In the genomic region with DNA sequence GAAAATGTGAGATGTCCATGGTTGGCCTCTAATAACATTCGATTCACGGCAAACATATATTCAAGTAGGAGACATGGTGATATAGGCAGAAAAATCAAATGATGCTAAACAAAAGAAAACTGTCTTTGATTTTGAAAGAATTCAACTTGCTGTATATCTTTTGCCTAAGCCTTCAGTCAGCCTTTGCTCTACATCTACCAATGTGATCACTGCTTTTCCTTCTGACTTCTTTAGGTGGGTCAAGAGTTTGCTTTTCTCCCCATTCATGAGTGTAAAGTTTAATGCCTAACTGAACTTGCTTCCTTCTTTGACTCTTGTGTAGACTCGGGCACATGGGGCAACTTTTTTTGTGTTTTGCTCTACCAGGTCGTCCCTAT, we compare ENCODE assay signal across 8 cellular contexts. TPM values are rescaled to one million over a fixed set of nuclear protein-coding genes. Genes with fewer than 3 reads are reported as not detected.
DNase-seq lines count a peak whose midpoint lies in the region; ATAC-seq, FAIRE-seq and TF ChIP-seq lines count a peak whose summit lies in the region.

No MANE protein-coding gene starts in this region.

- H3K27me3 Mint-ChIP-seq in Caco-2 (ENCODE audit: insufficient read depth, unreplicated experiment) = no peaks in the 10 kb centered on the region
- peaks cover 0 to 1% of the 10 kb centered on the region in 2 donors for H3K27me3 Mint-ChIP-seq in CD8-positive, alpha-beta memory T cell

- H3K4me1 Mint-ChIP-seq in Caco-2 (ENCODE audit: low read depth, unreplicated experiment) = no peaks in the 10 kb centered on the region
- H3K4me1 Mint-ChIP-seq in CD8-positive, alpha-beta memory T cell = peaks cover 9 to 11% (median 10%) of the 10 kb centered on the region in 3 donors

- no peak overlapping the region for H3K27ac Mint-ChIP-seq in Caco-2 (ENCODE audit: unreplicated experiment)
- H3K27ac Mint-ChIP-seq in CD8-positive, alpha-beta memory T cell = no peak overlapping the region

- TF ChIP-seq CTCF in Caco-2 (IDR thresholded peaks at IDR 0.05; ENCODE audit: insufficient read depth in 1 of 2, low read depth in 1 of 2, low read length in 1 of 2, severe bottlenecking in 1 of 2, unreplicated experiment in 1 of 2) (no peak), bronchial epithelial cell (IDR thresholded peaks at IDR 0.05; ENCODE audit: insufficient read depth, low read length, severe bottlenecking) (no peak)

- no peaks in the 10 kb centered on the region; the same call in 1 of the 2 replicates for H3K4me1 ChIP-seq in Caco-2
- H3K4me1 ChIP-seq in neuron (ENCODE audit: insufficient read depth, low read length) = peaks cover 17% of the 10 kb centered on the region
- peaks cover 38% of the 10 kb centered on the region for H3K4me1 ChIP-seq in CD8-positive, alpha-beta memory T cell (ENCODE audit: insufficient read depth, low read length)

- no peak overlapping the region for H3K27ac ChIP-seq in CD8-positive, alpha-beta memory T cell (ENCODE audit: low read depth, low read length)

- no peaks in the 10 kb centered on the region for H3K27me3 ChIP-seq in Caco-2 (replicated peaks; ENCODE audit: control insufficient read depth, insufficient read depth, low read length)
- H3K27me3 ChIP-seq in bronchial epithelial cell (ENCODE audit: control insufficient read depth, insufficient read depth, low read length) = no peaks in the 10 kb centered on the region
- H3K27me3 ChIP-seq in neuron (ENCODE audit: insufficient read depth, low read length) = no peaks in the 10 kb centered on the region
- H3K27me3 ChIP-seq in CD8-positive, alpha-beta memory T cell (ENCODE audit: insufficient read depth, low read length, poor library complexity, severe bottlenecking) = no peaks in the 10 kb centered on the region

- H3K4me3 ChIP-seq in Caco-2 (ENCODE audit: low read depth, low read length) = peak overlapping the region; percentile 14
- H3K4me3 ChIP-seq in bronchial epithelial cell (ENCODE audit: low read depth, low read length) = peak overlapping the region; percentile 57
- peak overlapping the region; percentile 97 for H3K4me3 ChIP-seq in neuron (ENCODE audit: low read length)
- H3K4me3 ChIP-seq in CD8-positive, alpha-beta memory T cell (ENCODE audit: low read length) = no peak overlapping the region

- H3K9me3 ChIP-seq in Caco-2 = no peaks in the 10 kb centered on the region
- H3K9me3 ChIP-seq in neuron (ENCODE audit: low read length) = no peaks in the 10 kb centered on the region
- no peaks in the 10 kb centered on the region for H3K9me3 ChIP-seq in CD8-positive, alpha-beta memory T cell (ENCODE audit: low read length)

- FAIRE-seq in bronchial epithelial cell (lab: Jason Lieb, UNC) = no peak

- DNase-seq in Caco-2 = no peak
- DNase-seq in bronchial epithelial cell (ENCODE audit: low read depth) = no peak
- no peak for DNase-seq in SHP77 (lab: John Stamatoyannopoulos, UW)
- DNase-seq in NCI-H2081 (lab: John Stamatoyannopoulos, UW) = no peak
- no peak for DNase-seq in SIG-M5 treated with dmso at 0.1 percent for 504 hours (lab: John Stamatoyannopoulos, UW; ENCODE audit: unreplicated experiment)
- DNase-seq in CD8-positive, alpha-beta memory T cell = no peak

- H3K36me3 ChIP-seq in Caco-2 (ENCODE audit: control insufficient read depth, insufficient read depth, low read length) (peaks cover 2% of the 10 kb centered on the region; the same call in 1 of the 2 replicates), bronchial epithelial cell (ENCODE audit: control insufficient read depth, insufficient read depth, low read length) (peaks cover 7% of the 10 kb centered on the region), neuron (ENCODE audit: insufficient read depth, low read length) (peaks cover 22% of the 10 kb centered on the region)
- peaks cover 11% of the 10 kb centered on the region for H3K36me3 ChIP-seq in CD8-positive, alpha-beta memory T cell (ENCODE audit: insufficient read depth, low read length)

- H2AFZ ChIP-seq in neuron (ENCODE audit: low read depth, low read length) = peak overlapping the region; percentile 67

- CTCF ChIA-PET in Caco-2 (lab: Charles Lee) = interaction anchor here (0.6 to 1.9 kb wide), 24 partner anchors 8 to 1743 kb away, joined by 3 to 32 read pairs (median 5); partner anchors contain the start of genes PDZD7 and SCD
- CTCF ChIA-PET in CD8-positive, alpha-beta memory T cell (lab: Charles Lee) = interaction anchor here (0.7 to 3.0 kb wide), 21 partner anchors 9 to 479 kb away, joined by 3 to 18 read pairs (median 5); partner anchors contain the start of gene SCD

- no TSS peak for BruUV-seq in Caco-2 (replicated peaks; lab: Mats Ljungman, UMichigan)

- ATAC-seq in HG03064 (IDR thresholded peaks at IDR 0.05; ENCODE audit: low read depth, unreplicated experiment) = peak; percentile 6

- intact Hi-C loops in Caco-2 (cut with micrococcal nuclease; ENCODE audit: unreplicated experiment) = no loop called here

- peaks cover 20% of the 10 kb centered on the region for H3K36me3 Mint-ChIP-seq in Caco-2 (ENCODE audit: insufficient read depth, unreplicated experiment)
- peaks cover 0 to 29% (median 5%) of the 10 kb centered on the region in 3 donors for H3K36me3 Mint-ChIP-seq in CD8-positive, alpha-beta memory T cell

- no peaks in the 10 kb centered on the region for H3K9me3 Mint-ChIP-seq in Caco-2 (ENCODE audit: unreplicated experiment)
- H3K9me3 Mint-ChIP-seq in CD8-positive, alpha-beta memory T cell = no peaks in the 10 kb centered on the region

- no peak overlapping the region for H3K4me3 Mint-ChIP-seq in Caco-2 (ENCODE audit: unreplicated experiment)
- H3K4me3 Mint-ChIP-seq in CD8-positive, alpha-beta memory T cell = no peak overlapping the region

- POLR2A ChIA-PET in Caco-2 (lab: Charles Lee) = interaction anchor here (0.6 to 1.3 kb wide), 17 partner anchors 9 to 1841 kb away, joined by 3 to 12 read pairs (median 5); partner anchors contain the start of genes SCD and SLF2
- POLR2A ChIA-PET in CD8-positive, alpha-beta memory T cell (lab: Charles Lee) = interaction anchor here (0.6 to 1.3 kb wide), 9 partner anchors 9 to 392 kb away, joined by 3 to 6 read pairs (median 5); no protein-coding TSS in a partner anchor

RNA-seq across cellular contexts. Expression of gene HIF1AN, which starts 0.4 kb away (rescaled TPM):
- total RNA-seq in Caco-2 (2022) (71.2 and 72.5 TPM in 2 replicates), bronchial epithelial cell (9.0 and 10.8 TPM in 2 replicates)
- 10 to 100 TPM; 48.6 to 52.8 TPM for total RNA-seq in CD8-positive, alpha-beta memory T cell
- 29.7 TPM for polyA plus RNA-seq in CD8-positive, alpha-beta memory T cell

RNA-seq across cellular contexts. Expression of gene NDUFB8, which starts 5.7 kb away (rescaled TPM):
- total RNA-seq in Caco-2 (2022) = 249 and 255 TPM in 2 replicates
- 134 and 284 TPM in 2 replicates for total RNA-seq in bronchial epithelial cell
- 100 to 1,000 TPM; 242 to 246 TPM for total RNA-seq in CD8-positive, alpha-beta memory T cell
- polyA plus RNA-seq in CD8-positive, alpha-beta memory T cell = 488 TPM

RNA-seq across cellular contexts. Expression of gene SEC31B, which starts 15.7 kb away (rescaled TPM):
- total RNA-seq in Caco-2 (2022) (5.1 and 7.0 TPM in 2 replicates), bronchial epithelial cell (1.6 and 1.7 TPM in 2 replicates)
- 10 to 100 TPM; 15.4 to 15.8 TPM for total RNA-seq in CD8-positive, alpha-beta memory T cell
- 2.3 TPM for polyA plus RNA-seq in CD8-positive, alpha-beta memory T cell
